23 cellular contexts compared by ENCODE assay signal in the genomic region with DNA sequence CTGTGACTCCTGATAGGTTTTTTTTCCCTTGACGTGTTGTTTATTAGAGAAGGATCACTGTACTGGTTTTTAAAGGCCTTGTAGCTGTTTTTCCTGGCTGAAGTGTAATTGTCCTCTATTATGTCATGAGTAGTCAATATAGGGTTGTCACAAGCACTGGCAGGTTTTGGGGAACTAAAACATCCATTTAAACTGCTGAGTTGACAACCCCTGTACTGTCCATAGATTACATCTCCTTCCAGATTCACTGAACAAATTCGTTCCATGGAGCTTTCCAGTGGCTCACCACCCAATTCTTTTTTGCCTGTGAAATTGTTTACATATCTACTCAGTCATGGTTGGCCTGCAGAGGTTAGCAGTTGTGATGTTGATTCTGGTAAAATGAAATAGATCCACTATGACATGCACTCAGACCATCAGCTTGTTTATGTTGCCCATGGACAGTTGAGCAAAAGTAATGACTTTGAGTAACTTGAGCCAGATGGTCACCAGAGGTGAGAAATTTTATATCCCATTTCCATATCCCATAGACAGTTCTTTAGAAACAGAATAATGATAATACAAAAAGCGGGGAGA. TPM values are rescaled to one million over a fixed set of nuclear protein-coding genes. Genes with fewer than 3 reads are reported as not detected.
DNase-seq lines count a peak whose midpoint lies in the region; ATAC-seq and TF ChIP-seq lines count a peak whose summit lies in the region.
"Had no signal": no experiment of that assay in that cellular context is flagged by ENCODE, and none has a peak within 500 bp of the region (broad histone marks: within the 10 kb centered on the region; RNA-seq: fewer than 3 reads in every experiment).

No MANE protein-coding gene starts in this region.

- H4K20me1 ChIP-seq in IMR-90 (ENCODE audit: insufficient read depth, low read length) = peaks cover 3% of the 10 kb centered on the region; the same call in 1 of the 2 replicates
- H4K20me1 ChIP-seq: BLaER1 had no signal

- no peak overlapping the region for H4K91ac ChIP-seq in IMR-90 (ENCODE audit: insufficient read depth, low read depth, low read length)

- H4K8ac ChIP-seq in IMR-90 (ENCODE audit: low read depth in 2 of 2, low read length in 2 of 2) = peak overlapping the region in 1 of 2 experiments; percentile 20; a peak in 2 of 4 replicates

- H3K4me1 Mint-ChIP-seq in CD8-positive, alpha-beta T cell (ENCODE audit: low read depth) = no peaks in the 10 kb centered on the region
- H3K4me1 Mint-ChIP-seq: IgD-negative memory B cell had no signal

- no CpG with 5 or more reads among the region's 3 CpGs for WGBS in IMR-90 (ENCODE audit: extremely low coverage in 2 of 2, insufficient read length in 1 of 2), 2 experiments
- WGBS in esophagus muscularis mucosa = 86% methylated on average over 3 of the region's 3 CpGs

- 0 out of 2 replicates have a peak overlapping the region, but pooled peaks have one; percentile 19 for H2AK5ac ChIP-seq in IMR-90 (ENCODE audit: low read depth, low read length)

- peak overlapping the region; percentile 94 for H2BK5ac ChIP-seq in IMR-90 (ENCODE audit: low read depth, low read length, poor library complexity, severe bottlenecking)

- no peak for TF ChIP-seq RAD21 in IMR-90 (IDR thresholded peaks at IDR 0.05; ENCODE audit: low read length)

- no peaks in the 10 kb centered on the region for H3K9me3 ChIP-seq in CD8-positive, alpha-beta T cell (ENCODE audit: low read length)
- no peaks in the 10 kb centered on the region for H3K9me3 ChIP-seq in IMR-90 (ENCODE audit: control insufficient read depth, insufficient read depth, low read length)
- H3K9me3 ChIP-seq in adipocyte (ENCODE audit: control insufficient read depth, low read length) = no peaks in the 10 kb centered on the region
- no peaks in the 10 kb centered on the region for H3K9me3 ChIP-seq in esophagus muscularis mucosa
- H3K9me3 ChIP-seq: BLaER1 had no signal

- H3K79me1 ChIP-seq in IMR-90 (ENCODE audit: low read depth in 1 of 2, low read length in 2 of 2) = peaks cover 0 to 14% of the 10 kb centered on the region in 2 experiments; a peak in 2 of 4 replicates

- H3K27me3 ChIP-seq in CD8-positive, alpha-beta T cell (ENCODE audit: insufficient read depth, low read length) = no peaks in the 10 kb centered on the region
- H3K27me3 ChIP-seq in IMR-90 (ENCODE audit: control insufficient read depth, insufficient read depth, low read length) (no peaks in the 10 kb centered on the region), adipocyte (replicated peaks; ENCODE audit: control insufficient read depth, insufficient read depth, low read length) (no peaks in the 10 kb centered on the region), esophagus muscularis mucosa (no peaks in the 10 kb centered on the region)
- H3K27me3 ChIP-seq: BLaER1 had no signal

- H2BK20ac ChIP-seq in IMR-90 (ENCODE audit: low read depth, low read length) = peak overlapping the region; percentile 87; the same call in 1 of the 2 replicates

- no peak overlapping the region for H3K4me3 Mint-ChIP-seq in CD8-positive, alpha-beta T cell
- H3K4me3 Mint-ChIP-seq: CD4-positive, alpha-beta memory T cell; HFFc6; IgD-negative memory B cell had no signal

- H2AFZ ChIP-seq in IMR-90 (replicated peaks; ENCODE audit: low read length, poor library complexity) = no peak overlapping the region
- H2AFZ ChIP-seq: PC-9 had no signal

- peak overlapping the region; percentile 45 for H3K27ac Mint-ChIP-seq in CD8-positive, alpha-beta T cell
- H3K27ac Mint-ChIP-seq: CD4-positive, alpha-beta memory T cell; HFFc6 had no signal

- peak overlapping the region; percentile 50; the same call in 1 of the 2 replicates for H3K4ac ChIP-seq in IMR-90 (ENCODE audit: low read depth, low read length)

- no TSS peak for BruUV-seq in IMR-90 (replicated peaks; lab: Mats Ljungman, UMichigan)

- TF ChIP-seq CTCF in CD8-positive, alpha-beta T cell (IDR thresholded peaks at IDR 0.05) = no peak
- no peak for TF ChIP-seq CTCF in IMR-90 (conservative IDR thresholded peaks at IDR 0.05; ENCODE audit: low read depth, low read length)
- no peak for TF ChIP-seq CTCF in esophagus muscularis mucosa (IDR thresholded peaks at IDR 0.05)

- H3K9me1 ChIP-seq in IMR-90 (ENCODE audit: insufficient read depth, low read length) = peaks cover 7% of the 10 kb centered on the region

- H3K4me2 ChIP-seq in IMR-90 (ENCODE audit: low read depth, low read length) = no peak overlapping the region; the same call in 1 of the 2 replicates
- H3K4me2 ChIP-seq: BLaER1, PC-9 had no signal

- no peak for DNase-seq in CD8-positive, alpha-beta T cell
- peak; percentile 68 for DNase-seq in IMR-90
- peak; percentile 73 for DNase-seq in adipocyte (ENCODE audit: low read depth)
- peak; percentile 79 for DNase-seq in left kidney (ENCODE audit: low read depth, low spot score)
- no peak for DNase-seq in esophagus muscularis mucosa (ENCODE audit: extremely low spot score)
- no peak for DNase-seq in Ammon's horn (ENCODE audit: low spot score)
- DNase-seq: CD4-positive, alpha-beta memory T cell; DMS79 treated with DMSO at 0.1 percent for 48 hours; H7; HFFc6; Kasumi-1; MM.1S; NCI-H1105; NCI-H2107; NCI-H2227 treated with DMSO at 0.1 percent for 48 hours; NCI-H524 treated with DMSO at 0.1 percent for 48 hours; PC-9; T-helper 2 cell had no signal

- H2BK120ac ChIP-seq in IMR-90 (ENCODE audit: low read depth, low read length) = peak overlapping the region; percentile 50

- H2AK9ac ChIP-seq in IMR-90 (replicated peaks; ENCODE audit: low read depth, low read length, poor library complexity) = no peak overlapping the region

- peak overlapping the region; percentile 43; the same call in 1 of the 2 replicates for H3K23ac ChIP-seq in IMR-90 (ENCODE audit: low read depth, low read length)

- intact Hi-C loops in CD8-positive, alpha-beta T cell (cut with DNase I, micrococcal nuclease) = no loop called here
- intact Hi-C loops in IMR-90 (cut with micrococcal nuclease) = no loop called here
- intact Hi-C loops in esophagus muscularis mucosa (cut with DNase I) = no loop called here

- no peaks in the 10 kb centered on the region for H3K4me1 ChIP-seq in CD8-positive, alpha-beta T cell (ENCODE audit: insufficient read depth, low read length)
- peaks cover 22% of the 10 kb centered on the region for H3K4me1 ChIP-seq in IMR-90 (ENCODE audit: control insufficient read depth, insufficient read depth, low read length)
- peaks cover 18% of the 10 kb centered on the region for H3K4me1 ChIP-seq in adipocyte (ENCODE audit: control insufficient read depth, insufficient read depth, low read length)
- H3K4me1 ChIP-seq in esophagus muscularis mucosa = peaks cover 0 to 19% (median 4%) of the 10 kb centered on the region in 4 donors
- H3K4me1 ChIP-seq: BLaER1 had no signal

- no peak overlapping the region for H3K56ac ChIP-seq in IMR-90 (ENCODE audit: extremely low read depth, insufficient read depth, low read length)

- dilution Hi-C loops in IMR-90 (cut with HindIII; ENCODE audit: low sequenced_read_pairs, unreplicated experiment) = no loop called here

- peaks cover 80% of the 10 kb centered on the region for H3K36me3 Mint-ChIP-seq in CD8-positive, alpha-beta T cell

- TF ChIP-seq EP300 in esophagus muscularis mucosa (IDR thresholded peaks at IDR 0.05) = no peak

- H3K9me3 Mint-ChIP-seq in CD8-positive, alpha-beta T cell = no peaks in the 10 kb centered on the region
- H3K9me3 Mint-ChIP-seq: CD4-positive, alpha-beta memory T cell; HFFc6; IgD-negative memory B cell had no signal

- CTCF ChIA-PET in CD8-positive, alpha-beta T cell (lab: Charles Lee) = interaction anchor here (0.8 kb wide), 1 partner anchor 84 kb away, joined by 3 read pairs; no protein-coding TSS in a partner anchor
- CTCF ChIA-PET in IMR-90 (lab: Yijun Ruan, JAX) = interaction anchor here (1.0 kb wide), 1 partner anchor 9 kb away, joined by 3 read pairs; no protein-coding TSS in a partner anchor

- H3K36me3 ChIP-seq in CD8-positive, alpha-beta T cell (ENCODE audit: insufficient read depth, low read length) = peaks cover 44% of the 10 kb centered on the region
- H3K36me3 ChIP-seq in IMR-90 (ENCODE audit: control insufficient read depth, insufficient read depth, low read length) (peaks cover 19% of the 10 kb centered on the region), adipocyte (ENCODE audit: control insufficient read depth, insufficient read depth, low read length, severe bottlenecking) (peaks cover 74% of the 10 kb centered on the region), esophagus muscularis mucosa (peaks cover 24 to 92% (median 70%) of the 10 kb centered on the region in 4 donors)

- no peaks in the 10 kb centered on the region for H3K27me3 Mint-ChIP-seq in CD8-positive, alpha-beta T cell (ENCODE audit: low read depth)
- H3K27me3 Mint-ChIP-seq: CD4-positive, alpha-beta memory T cell; IgD-negative memory B cell had no signal

- POLR2A ChIA-PET in CD8-positive, alpha-beta T cell (lab: Charles Lee) = no interaction called here
- POLR2A ChIA-PET in IMR-90 (lab: Charles Lee; ENCODE audit: unreplicated experiment) = no interaction called here

- no peak overlapping the region for H3K4me3 ChIP-seq in CD8-positive, alpha-beta T cell (ENCODE audit: low read depth, low read length)
- H3K4me3 ChIP-seq in IMR-90 (ENCODE audit: insufficient read depth, low read depth, low read length) (no peak overlapping the region), adipocyte (ENCODE audit: low read length) (no peak overlapping the region), esophagus muscularis mucosa (no peak overlapping the region)
- H3K4me3 ChIP-seq: BLaER1, PC-9 had no signal

- TF ChIP-seq POLR2A in IMR-90 (IDR thresholded peaks at IDR 0.05; ENCODE audit: low read depth, low read length) (no peak), GM18505 (IDR thresholded peaks at IDR 0.05; ENCODE audit: borderline replicate concordance, extremely low read depth, insufficient read depth, insufficient read length) (no peak), esophagus muscularis mucosa (IDR thresholded peaks at IDR 0.05; ENCODE audit: low read depth) (no peak)

- peak overlapping the region; percentile 61; the same call in 1 of the 2 replicates for H3K14ac ChIP-seq in IMR-90 (replicated peaks; ENCODE audit: low read depth, low read length)

- H3K27ac ChIP-seq in CD8-positive, alpha-beta T cell (ENCODE audit: low read depth, low read length) = no peak overlapping the region
- H3K27ac ChIP-seq in IMR-90 (ENCODE audit: insufficient read depth, low read length) = peak overlapping the region; percentile 79; the same call in 1 of the 2 replicates
- no peak overlapping the region for H3K27ac ChIP-seq in esophagus muscularis mucosa (replicated peaks in 1 of 4)
- H3K27ac ChIP-seq: BLaER1, PC-9, RWPE1 had no signal

- in situ Hi-C loops in IMR-90 (cut with MboI; ENCODE audit: low sequenced_read_pairs) = loop anchor here (5.0 kb wide), 1 partner anchor 63 kb away; no protein-coding TSS in a partner anchor

- H2BK15ac ChIP-seq in IMR-90 (ENCODE audit: low read depth, low read length) = 0 out of 3 replicates have a peak overlapping the region, but pooled peaks have one; percentile 4

- no peak overlapping the region for H3K9ac ChIP-seq in IMR-90 (ENCODE audit: low read depth, low read length)
- H3K9ac ChIP-seq in adipocyte (ENCODE audit: low read length) = no peak overlapping the region
- H3K9ac ChIP-seq: BLaER1 had no signal

- no peak for ATAC-seq in CD8-positive, alpha-beta T cell
- ATAC-seq in IMR-90 (ENCODE audit: low read depth) (peak; percentile 47), HG03354 (IDR thresholded peaks at IDR 0.05; ENCODE audit: poor library complexity, severe bottlenecking, unreplicated experiment) (no peak), GM18505 (IDR thresholded peaks at IDR 0.05; ENCODE audit: unreplicated experiment) (no peak)

- peak overlapping the region; percentile 94; the same call in 1 of the 2 replicates for H4K5ac ChIP-seq in IMR-90 (ENCODE audit: low read depth, low read length)

- H3K18ac ChIP-seq in IMR-90 (ENCODE audit: low read depth, low read length) = peak overlapping the region; percentile 95

RNA-seq across cellular contexts. Expression of a gene that starts 59.9 kb away (rescaled TPM):
- 10 to 100 TPM; 12.8 to 12.9 TPM for total RNA-seq in CD8-positive, alpha-beta T cell
- total RNA-seq in IMR-90 (2012; rRNA removed) = 93.3 and 102 TPM in 2 replicates
- 765 and 791 TPM in 2 replicates for polyA plus RNA-seq in IMR-90 (2012; rRNA removed)
- 1,392 and 1,573 TPM in 2 replicates for polyA plus RNA-seq in IMR-90 (2012; cell fraction: cytosol; rRNA removed)
- polyA plus RNA-seq in IMR-90 (2012; cell fraction: nucleus; rRNA removed; ENCODE audit: low replicate concordance) = 755 and 1,109 TPM in 2 replicates
- 100 to 1,000 TPM; 104 to 138 (median 107) TPM for total RNA-seq in esophagus muscularis mucosa

Comparison
In these comparisons a context has a peak if more than half of its experiments do, and no peak if none do; other contexts are left out.
1. DNase-seq: peak in IMR-90 (single experiment), adipocyte (single experiment) and left kidney (single experiment); none in CD8-positive, alpha-beta T cell (0 of 7), esophagus muscularis mucosa (single experiment) and Ammon's horn (single experiment).